Comparison of ENCODE assay signal across 8 cellular contexts in genomic region chr3:151305081-151305777, GRCh38. TPM values are rescaled to one million over a fixed set of nuclear protein-coding genes. Genes with fewer than 3 reads are reported as not detected.
DNase-seq lines count a peak whose midpoint lies in the region; ATAC-seq, FAIRE-seq and TF ChIP-seq lines count a peak whose summit lies in the region.

No MANE protein-coding gene starts in this region.

- ATAC-seq in A549: peak; percentile 97
- ATAC-seq in activated naive CD8-positive, alpha-beta T cell treated with anti-CD3 and anti-CD28 coated beads, Interleukin-2, amount 50 U/mL, for 24 hours: peak; percentile 90
- ATAC-seq in GM19035 (IDR thresholded peaks at IDR 0.05; ENCODE audit: unreplicated experiment): no peak
- no peak for ATAC-seq in HG03432 (IDR thresholded peaks at IDR 0.05; ENCODE audit: unreplicated experiment)

- POLR2A ChIA-PET in A549 (lab: Yijun Ruan, JAX): interaction anchor here (0.6 to 2.5 kb wide), 6 partner anchors 11 to 1265 kb away, joined by 3 to 11 read pairs (median 4); partner anchors contain the start of gene GPR87

- peaks cover 18% of the 10 kb centered on the region for H3K27me3 Mint-ChIP-seq in activated naive CD8-positive, alpha-beta T cell treated with anti-CD3 and anti-CD28 coated beads, Interleukin-2, amount 50 U/mL, for 24 hours

- H3K4me1 ChIP-seq in A549 (peaks cover 26% of the 10 kb centered on the region), stomach (peaks cover 7 to 15% (median 10%) of the 10 kb centered on the region in 4 donors)

- WGBS in A549 (ENCODE audit: missing lambda C conversion rate): 35% methylated on average over 7 of the region's 7 CpGs
- WGBS in stomach, 5 donors: 41 to 50% (median 45%) methylated on average over 7 of the region's 7 CpGs

- FAIRE-seq in A549 (lab: Jason Lieb, UNC): no peak

- H3K27me3 ChIP-seq in stomach: no peaks in the 10 kb centered on the region

- no peaks in the 10 kb centered on the region for H3K9me3 Mint-ChIP-seq in activated naive CD8-positive, alpha-beta T cell treated with anti-CD3 and anti-CD28 coated beads, Interleukin-2, amount 50 U/mL, for 24 hours

- no peak overlapping the region for H3K4me3 ChIP-seq in A549
- no peak overlapping the region for H3K4me3 ChIP-seq in stomach

- TF ChIP-seq POLR2A in A549 (IDR thresholded peaks at IDR 0.05; ENCODE audit: low read length) (no peak), stomach (IDR thresholded peaks at IDR 0.05) (no peak)

- H3K36me3 Mint-ChIP-seq in activated naive CD8-positive, alpha-beta T cell treated with anti-CD3 and anti-CD28 coated beads, Interleukin-2, amount 50 U/mL, for 24 hours (ENCODE audit: low read depth): peaks cover 2% of the 10 kb centered on the region

- CTCF ChIA-PET in A549 (lab: Yijun Ruan, JAX): interaction anchor here (0.5 to 6.1 kb wide), 17 partner anchors 9 to 1047 kb away, joined by 3 to 47 read pairs (median 3); no protein-coding TSS in a partner anchor

- TF ChIP-seq EP300 in A549 (IDR thresholded peaks at IDR 0.05) (peak in 1 of 2 experiments; percentile 40; a peak in 1 of 5 replicates), stomach (IDR thresholded peaks at IDR 0.05) (no peak)

- no peaks in the 10 kb centered on the region for H3K36me3 ChIP-seq in stomach

- H3K9me3 ChIP-seq in A549: no peaks in the 10 kb centered on the region
- no peaks in the 10 kb centered on the region for H3K9me3 ChIP-seq in stomach

- H3K27ac ChIP-seq in A549: peak overlapping the region; percentile 72 to 84
- peak overlapping the region in 1 of 5 donors; percentile 47 for H3K27ac ChIP-seq in stomach

- H3K27ac Mint-ChIP-seq in activated naive CD8-positive, alpha-beta T cell treated with anti-CD3 and anti-CD28 coated beads, Interleukin-2, amount 50 U/mL, for 24 hours: peak overlapping the region; percentile 85

- intact Hi-C loops in stomach (cut with DNase I; ENCODE audit: low total_unique reads): no loop called here

- TF ChIP-seq CTCF in A549 (IDR thresholded peaks at IDR 0.05) (peak; percentile 28; the same call in 1 of the 3 replicates), stomach (IDR thresholded peaks at IDR 0.05) (peak in 1 of 7 experiments; percentile 4)

- H3K4me2 ChIP-seq in A549: peak overlapping the region; percentile 63

- H3K4me3 Mint-ChIP-seq in activated naive CD8-positive, alpha-beta T cell treated with anti-CD3 and anti-CD28 coated beads, Interleukin-2, amount 50 U/mL, for 24 hours: peak overlapping the region; percentile 52

- peak; percentile 61 to 82 for DNase-seq in A549 (ENCODE audit: low read depth in 1 of 2, low spot score in 1 of 2)
- peak; percentile 98 for DNase-seq in HT-29 (ENCODE audit: low spot score)
- no peak for DNase-seq in activated naive CD8-positive, alpha-beta T cell treated with anti-CD3 and anti-CD28 coated beads, Interleukin-2, amount 50 U/mL, for 24 hours
- DNase-seq in iris pigment epithelial cell (ENCODE audit: low read depth): peak; percentile 99
- peak; percentile 61 for DNase-seq in stomach
- no peak for DNase-seq in dermis blood vessel endothelial cell

- peak; percentile 37 to 46 for TF ChIP-seq RAD21 in A549 (conservative IDR thresholded peaks at IDR 0.05 in 1 of 2, IDR thresholded peaks at IDR 0.05 in 1 of 2)

- H3K4me1 Mint-ChIP-seq in activated naive CD8-positive, alpha-beta T cell treated with anti-CD3 and anti-CD28 coated beads, Interleukin-2, amount 50 U/mL, for 24 hours: peaks cover 80% of the 10 kb centered on the region

TF ChIP-seq in A549, 52 proteins besides CTCF, POLR2A, EP300 and RAD21:
- TF ChIP-seq, protein P1, sequence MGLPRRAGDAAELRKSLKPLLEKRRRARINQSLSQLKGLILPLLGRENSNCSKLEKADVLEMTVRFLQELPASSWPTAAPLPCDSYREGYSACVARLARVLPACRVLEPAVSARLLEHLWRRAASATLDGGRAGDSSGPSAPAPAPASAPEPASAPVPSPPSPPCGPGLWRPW (IDR thresholded peaks at IDR 0.05): peak; percentile 51; the same call in 1 of the 2 replicates
- TF ChIP-seq BCL3 (IDR thresholded peaks at IDR 0.05) (peak; percentile 38; the same call in 1 of the 3 replicates), FOSL2 (IDR thresholded peaks at IDR 0.05) (no peak; the same call in 1 of the 2 replicates), FOSL2 (CRISPR knock-in tag; IDR thresholded peaks at IDR 0.05) (0 out of 2 replicates have a peak, but pooled peaks have one; percentile 9), JUN (IDR thresholded peaks at IDR 0.05) (peak in 1 of 2 experiments; percentile 60; a peak in 3 of 5 replicates), JUNB (IDR thresholded peaks at IDR 0.05) (peak; percentile 39), GATA3 (IDR thresholded peaks at IDR 0.05; ENCODE audit: borderline replicate concordance) (peak; percentile 91), BHLHE40 (IDR thresholded peaks at IDR 0.05; ENCODE audit: low read depth, low read length) (no peak), MAX (IDR thresholded peaks at IDR 0.05) (peak; percentile 63), CEBPB (IDR thresholded peaks at IDR 0.05) (peak; percentile 78 to 85; a peak in 3 of 4 replicates), ESRRA (IDR thresholded peaks at IDR 0.05; ENCODE audit: borderline replicate concordance, low read length) (no peak), NPAS2 (CRISPR knock-in tag; IDR thresholded peaks at IDR 0.05; ENCODE audit: borderline replicate concordance) (no peak)
- TF ChIP-seq, protein P2, sequence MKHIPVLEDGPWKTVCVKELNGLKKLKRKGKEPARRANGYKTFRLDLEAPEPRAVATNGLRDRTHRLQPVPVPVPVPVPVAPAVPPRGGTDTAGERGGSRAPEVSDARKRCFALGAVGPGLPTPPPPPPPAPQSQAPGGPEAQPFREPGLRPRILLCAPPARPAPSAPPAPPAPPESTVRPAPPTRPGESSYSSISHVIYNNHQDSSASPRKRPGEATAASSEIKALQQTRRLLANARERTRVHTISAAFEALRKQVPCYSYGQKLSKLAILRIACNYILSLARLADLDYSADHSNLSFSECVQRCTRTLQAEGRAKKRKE (CRISPR knock-in tag; IDR thresholded peaks at IDR 0.05; ENCODE audit: low read depth): no peak

RNA-seq across cellular contexts. Expression of gene GPR87, which starts 11.4 kb away (rescaled TPM):
- polyA plus RNA-seq in A549 (2011; rRNA removed) (0.52 and 0.56 TPM in 2 replicates), A549 (2017; fragmentation: RNase III; extraction: RNeasy Plus Mini Kit Qiagen cat#74134 plus additional on column Dnase treatment) (0.41 to 0.66 TPM (median 0.41 TPM) in 3 replicates), stomach (10 to 100 TPM in 1 of 3 donors, not detected in 2; 32.3 TPM)
- polyA plus RNA-seq in A549 (2012; cell fraction: cytosol; rRNA removed): 0.11 and 0.12 TPM in 2 replicates
- 0.11 and 0.16 TPM in 2 replicates for polyA plus RNA-seq in A549 (2012; cell fraction: nucleus; rRNA removed)
- 0.17 TPM in 1 of 2 replicates, not detected in the other for polyA minus RNA-seq in A549 (2011; rRNA and poly(A)+ RNA removed)
- total RNA-seq in HT-29 (2014; rRNA removed; shearing (Covaris generic)): 1.8 and 2.6 TPM in 2 replicates
- total RNA-seq in stomach (under 1 TPM in 1 of 5 donors, not detected in 4; 0.37 TPM), dermis blood vessel endothelial cell (not detected in 2 replicates)

RNA-seq across cellular contexts. Expression of gene P2RY13, which starts 24.1 kb away (rescaled TPM):
- polyA plus RNA-seq in A549 (2011; rRNA removed) (not detected in 2 replicates), A549 (2017; fragmentation: RNase III; extraction: RNeasy Plus Mini Kit Qiagen cat#74134 plus additional on column Dnase treatment) (not detected in 3 replicates), stomach (under 1 TPM; 0.38 to 0.61 (median 0.50) TPM)
- polyA plus RNA-seq in A549 (2012; cell fraction: cytosol; rRNA removed): not detected in 2 replicates
- not detected in 2 replicates for polyA plus RNA-seq in A549 (2012; cell fraction: nucleus; rRNA removed)
- polyA minus RNA-seq in A549 (2011; rRNA and poly(A)+ RNA removed): not detected in 2 replicates
- not detected in 2 replicates for total RNA-seq in HT-29 (2014; rRNA removed; shearing (Covaris generic))
- total RNA-seq in stomach (1 to 10 TPM in 3 of 5 donors, not detected in 2; 1.2 to 1.9 (median 1.3) TPM), dermis blood vessel endothelial cell (not detected in 2 replicates)

RNA-seq across cellular contexts. Expression of gene P2RY14, which starts 26.9 kb away (rescaled TPM):
- polyA plus RNA-seq in A549 (2011; rRNA removed) (not detected in 2 replicates), A549 (2017; fragmentation: RNase III; extraction: RNeasy Plus Mini Kit Qiagen cat#74134 plus additional on column Dnase treatment) (not detected in 3 replicates), stomach (1 to 10 TPM; 4.8 to 8.6 (median 8.6) TPM)
- polyA plus RNA-seq in A549 (2012; cell fraction: cytosol; rRNA removed): not detected in 2 replicates
- not detected in 2 replicates for polyA plus RNA-seq in A549 (2012; cell fraction: nucleus; rRNA removed)
- polyA minus RNA-seq in A549 (2011; rRNA and poly(A)+ RNA removed): not detected in 2 replicates
- not detected in 2 replicates for total RNA-seq in HT-29 (2014; rRNA removed; shearing (Covaris generic))
- total RNA-seq in stomach (10 to 100 TPM in 3 of 5 donors, 1 to 10 TPM in 2; 1.7 to 43.2 (median 11.6) TPM), dermis blood vessel endothelial cell (not detected in 2 replicates)

Comparison
In these comparisons a context has a peak if more than half of its experiments do, and no peak if none do; other contexts are left out.
1. ATAC-seq: peak in A549 (2 of 2) and activated naive CD8-positive, alpha-beta T cell treated with anti-CD3 and anti-CD28 coated beads, Interleukin-2, amount 50 U/mL, for 24 hours (single experiment); none in GM19035 (single experiment) and HG03432 (single experiment).
2. DNase-seq: peak in A549 (2 of 2), HT-29 (single experiment), iris pigment epithelial cell (single experiment) and stomach (single experiment); none in activated naive CD8-positive, alpha-beta T cell treated with anti-CD3 and anti-CD28 coated beads, Interleukin-2, amount 50 U/mL, for 24 hours (single experiment) and dermis blood vessel endothelial cell (single experiment).